In the genomic region with DNA sequence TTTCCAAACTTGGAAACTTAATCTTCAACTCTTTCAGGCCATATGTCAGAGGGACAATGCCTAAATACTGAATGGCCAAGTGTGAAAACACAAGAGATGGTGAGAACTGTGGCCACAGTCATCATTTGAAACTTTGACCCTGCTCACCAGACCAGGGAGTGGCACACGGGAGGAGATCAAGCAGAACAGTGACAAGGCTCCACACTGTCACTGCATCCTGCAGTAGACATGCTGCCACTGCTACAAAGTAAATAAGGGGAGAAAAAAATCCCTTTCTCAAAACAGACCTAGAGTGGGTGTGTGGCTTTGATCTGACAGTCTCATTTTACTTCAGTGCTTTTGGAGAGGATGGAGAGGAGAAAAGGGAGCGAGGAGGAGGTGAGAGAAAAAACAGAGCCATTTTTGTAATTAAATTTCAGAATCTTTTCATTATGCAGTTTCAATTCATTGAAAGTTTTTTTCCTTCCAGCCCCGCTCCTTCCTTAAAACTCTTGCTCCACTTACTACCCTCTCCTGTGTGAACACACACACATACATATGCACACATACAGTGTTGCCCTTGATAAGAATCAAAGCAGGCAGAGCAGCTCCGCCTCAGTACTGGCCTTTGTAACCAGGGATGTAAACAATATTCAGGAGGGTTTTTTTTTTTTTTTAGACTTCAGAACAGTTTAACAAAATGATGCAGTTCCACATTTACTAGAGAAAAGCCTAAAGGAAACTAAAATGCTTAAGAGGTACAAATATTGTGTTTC, we compare ENCODE assay signal across 13 cellular contexts. TPM values are rescaled to one million over a fixed set of nuclear protein-coding genes. Genes with fewer than 3 reads are reported as not detected.
A peak's percentile ranks its signal among the peaks of the same experiment; 100 is the strongest.
DNase-seq lines count a peak whose midpoint lies in the region; ATAC-seq and TF ChIP-seq lines count a peak whose summit lies in the region.
"Had no signal": no experiment of that assay in that cellular context is flagged by ENCODE, and none has a peak within 500 bp of the region (broad histone marks: within the 10 kb centered on the region; RNA-seq: fewer than 3 reads in every experiment).

No MANE protein-coding gene starts in this region.

- POLR2A ChIA-PET in activated CD4-positive, alpha-beta T cell treated with anti-CD3 and anti-CD28 coated beads for 36 hours (lab: Charles Lee) = no interaction called here
- POLR2A ChIA-PET in PC-3 (lab: Charles Lee; ENCODE audit: unreplicated experiment) = no interaction called here

- H3K9ac ChIP-seq in PC-3 (ENCODE audit: low read length) = no peak overlapping the region

- H3F3A ChIP-seq in PC-3 (ENCODE audit: low read length, unreplicated experiment) = no peaks in the 10 kb centered on the region

- no peak for TF ChIP-seq CTCF in PC-3 (conservative IDR thresholded peaks at IDR 0.05; ENCODE audit: low read depth, low read length)

- H3K36me3 ChIP-seq in PC-3 (ENCODE audit: low read depth, low read length) = no peaks in the 10 kb centered on the region
- H3K36me3 ChIP-seq: thoracic aorta had no signal

- peak; percentile 78 for ATAC-seq in activated CD4-positive, alpha-beta T cell treated with anti-CD3 and anti-CD28 coated beads for 36 hours
- ATAC-seq in GM21529 (IDR thresholded peaks at IDR 0.05; ENCODE audit: unreplicated experiment) (peak; percentile 96), HG03108 (IDR thresholded peaks at IDR 0.05; ENCODE audit: unreplicated experiment) (peak; percentile 96), PC-3 (no peak)
- ATAC-seq in stimulated activated memory B cell treated with anti-CD40 and anti-IgM and Interleukin-4, amounts not matched to agents 10 μg/mL and 1 μg/mL and 100 μg/mL, for 72 hours = peak; percentile 84
- no peak for ATAC-seq in effector memory CD8-positive, alpha-beta T cell (replicated peaks)
- ATAC-seq: A549 had no signal

- no peak overlapping the region for H3K27ac Mint-ChIP-seq in activated CD4-positive, alpha-beta T cell treated with anti-CD3 and anti-CD28 coated beads for 36 hours
- H3K27ac Mint-ChIP-seq in activated CD4-positive, alpha-beta T cell treated with anti-CD3 and anti-CD28 coated beads, Interleukin-2, amount 10 ng/mL, durations not matched to agents 24 days and 14 days = no peak overlapping the region
- no peak overlapping the region for H3K27ac Mint-ChIP-seq in stimulated activated memory B cell treated with anti-CD40 and anti-IgM and Interleukin-4, amounts not matched to agents 10 μg/mL and 1 μg/mL and 100 μg/mL, for 72 hours
- H3K27ac Mint-ChIP-seq in effector memory CD8-positive, alpha-beta T cell = no peak overlapping the region

- H3K4me3 ChIP-seq in PC-3 (ENCODE audit: low read length) = no peak overlapping the region
- H3K4me3 ChIP-seq: A549, thoracic aorta had no signal

- no peaks in the 10 kb centered on the region for H3K27me3 Mint-ChIP-seq in activated CD4-positive, alpha-beta T cell treated with anti-CD3 and anti-CD28 coated beads for 36 hours
- H3K27me3 Mint-ChIP-seq in activated CD4-positive, alpha-beta T cell treated with anti-CD3 and anti-CD28 coated beads, Interleukin-2, amount 10 ng/mL, durations not matched to agents 24 days and 14 days = no peaks in the 10 kb centered on the region
- H3K27me3 Mint-ChIP-seq in stimulated activated memory B cell treated with anti-CD40 and anti-IgM and Interleukin-4, amounts not matched to agents 10 μg/mL and 1 μg/mL and 100 μg/mL, for 72 hours = no peaks in the 10 kb centered on the region
- H3K27me3 Mint-ChIP-seq in effector memory CD8-positive, alpha-beta T cell = peaks cover 0 to 8% of the 10 kb centered on the region in 2 donors

- no peaks in the 10 kb centered on the region for H3K27me3 ChIP-seq in PC-3 (ENCODE audit: low read length)

- no peak overlapping the region for H3K4me3 Mint-ChIP-seq in activated CD4-positive, alpha-beta T cell treated with anti-CD3 and anti-CD28 coated beads for 36 hours
- no peak overlapping the region for H3K4me3 Mint-ChIP-seq in activated CD4-positive, alpha-beta T cell treated with anti-CD3 and anti-CD28 coated beads, Interleukin-2, amount 10 ng/mL, durations not matched to agents 24 days and 14 days
- no peak overlapping the region for H3K4me3 Mint-ChIP-seq in stimulated activated memory B cell treated with anti-CD40 and anti-IgM and Interleukin-4, amounts not matched to agents 10 μg/mL and 1 μg/mL and 100 μg/mL, for 72 hours
- no peak overlapping the region for H3K4me3 Mint-ChIP-seq in effector memory CD8-positive, alpha-beta T cell

- peaks cover 10% of the 10 kb centered on the region for H3K4me1 Mint-ChIP-seq in activated CD4-positive, alpha-beta T cell treated with anti-CD3 and anti-CD28 coated beads for 36 hours
- no peaks in the 10 kb centered on the region for H3K4me1 Mint-ChIP-seq in activated CD4-positive, alpha-beta T cell treated with anti-CD3 and anti-CD28 coated beads, Interleukin-2, amount 10 ng/mL, durations not matched to agents 24 days and 14 days
- H3K4me1 Mint-ChIP-seq in stimulated activated memory B cell treated with anti-CD40 and anti-IgM and Interleukin-4, amounts not matched to agents 10 μg/mL and 1 μg/mL and 100 μg/mL, for 72 hours = peaks cover 9% of the 10 kb centered on the region
- H3K4me1 Mint-ChIP-seq in effector memory CD8-positive, alpha-beta T cell (ENCODE audit: low read depth in 2 of 2) = no peaks in the 10 kb centered on the region

- H3K9me3 ChIP-seq in PC-3 (ENCODE audit: low read length) = no peaks in the 10 kb centered on the region
- H3K9me3 ChIP-seq: A549, thoracic aorta had no signal

- no peaks in the 10 kb centered on the region for H3K9me3 Mint-ChIP-seq in activated CD4-positive, alpha-beta T cell treated with anti-CD3 and anti-CD28 coated beads for 36 hours (ENCODE audit: low read depth)
- H3K9me3 Mint-ChIP-seq in activated CD4-positive, alpha-beta T cell treated with anti-CD3 and anti-CD28 coated beads, Interleukin-2, amount 10 ng/mL, durations not matched to agents 24 days and 14 days = no peaks in the 10 kb centered on the region
- no peaks in the 10 kb centered on the region for H3K9me3 Mint-ChIP-seq in stimulated activated memory B cell treated with anti-CD40 and anti-IgM and Interleukin-4, amounts not matched to agents 10 μg/mL and 1 μg/mL and 100 μg/mL, for 72 hours
- no peaks in the 10 kb centered on the region for H3K9me3 Mint-ChIP-seq in effector memory CD8-positive, alpha-beta T cell

- H3K27ac ChIP-seq in PC-3 (ENCODE audit: low read length) = no peak overlapping the region
- H3K27ac ChIP-seq: A549, thoracic aorta had no signal

- intact Hi-C loops in activated CD4-positive, alpha-beta T cell treated with anti-CD3 and anti-CD28 coated beads for 36 hours (cut with DNase I, micrococcal nuclease) = no loop called here
- intact Hi-C loops in activated CD4-positive, alpha-beta T cell treated with anti-CD3 and anti-CD28 coated beads, Interleukin-2, amount 10 ng/mL, durations not matched to agents 24 days and 14 days (cut with micrococcal nuclease) = no loop called here
- intact Hi-C loops in PC-3 (cut with micrococcal nuclease) = no loop called here

- no peak overlapping the region for H3K4me2 ChIP-seq in PC-3 (ENCODE audit: low read length)
- H3K4me2 ChIP-seq: A549 had no signal

- no peaks in the 10 kb centered on the region for H3K4me1 ChIP-seq in PC-3 (ENCODE audit: insufficient read depth, low read length)
- H3K4me1 ChIP-seq: A549 had no signal

- no peaks in the 10 kb centered on the region for H3K79me2 ChIP-seq in PC-3 (ENCODE audit: low read length)

- no peaks in the 10 kb centered on the region for H3K9me2 ChIP-seq in PC-3 (replicated peaks; ENCODE audit: low read length)

- no peaks in the 10 kb centered on the region for H4K20me1 ChIP-seq in PC-3 (ENCODE audit: low read length)

- H3K36me3 Mint-ChIP-seq in activated CD4-positive, alpha-beta T cell treated with anti-CD3 and anti-CD28 coated beads for 36 hours (ENCODE audit: low read depth) = no peaks in the 10 kb centered on the region
- no peaks in the 10 kb centered on the region for H3K36me3 Mint-ChIP-seq in activated CD4-positive, alpha-beta T cell treated with anti-CD3 and anti-CD28 coated beads, Interleukin-2, amount 10 ng/mL, durations not matched to agents 24 days and 14 days (ENCODE audit: low read depth)
- H3K36me3 Mint-ChIP-seq in stimulated activated memory B cell treated with anti-CD40 and anti-IgM and Interleukin-4, amounts not matched to agents 10 μg/mL and 1 μg/mL and 100 μg/mL, for 72 hours = no peaks in the 10 kb centered on the region
- peaks cover 3% of the 10 kb centered on the region for H3K36me3 Mint-ChIP-seq in effector memory CD8-positive, alpha-beta T cell (ENCODE audit: insufficient read depth)

- CTCF ChIA-PET in activated CD4-positive, alpha-beta T cell treated with anti-CD3 and anti-CD28 coated beads for 36 hours (lab: Charles Lee) = no interaction called here
- CTCF ChIA-PET in PC-3 (lab: Charles Lee) = no interaction called here

- DNase-seq in activated CD4-positive, alpha-beta T cell treated with anti-CD3 and anti-CD28 coated beads for 36 hours = no peak
- DNase-seq in activated CD4-positive, alpha-beta T cell treated with anti-CD3 and anti-CD28 coated beads, Interleukin-2, amount 10 ng/mL, durations not matched to agents 24 days and 14 days = no peak
- DNase-seq in SIG-M5 treated with dmso at 0.1 percent for 504 hours (lab: John Stamatoyannopoulos, UW; ENCODE audit: unreplicated experiment) = no peak
- no peak for DNase-seq in PC-3
- no peak for DNase-seq in effector memory CD8-positive, alpha-beta T cell
- DNase-seq: DND-41; MV-4-11; stimulated activated CD4-positive, alpha-beta T cell treated with anti-CD3 and anti-CD28 coated beads, Interleukin-4, amount 100 ng/mL, for 1 hour had no signal

- BruUV-seq in PC-3 (replicated peaks; lab: Mats Ljungman, UMichigan) = no TSS peak

- no peak overlapping the region for H2AFZ ChIP-seq in PC-3 (ENCODE audit: low read length)

RNA-seq across cellular contexts. Expression of a gene that starts 34.4 kb away (rescaled TPM):
- under 1 TPM; 0.33 to 0.37 TPM for total RNA-seq in activated CD4-positive, alpha-beta T cell treated with anti-CD3 and anti-CD28 coated beads for 36 hours
- 0.47 and 0.54 TPM in 2 replicates for total RNA-seq in activated CD4-positive, alpha-beta T cell treated with anti-CD3 and anti-CD28 coated beads, Interleukin-2, amount 10 ng/mL, durations not matched to agents 24 days and 14 days
- not detected in 2 replicates for total RNA-seq in PC-3 (2014; rRNA removed)

Comparison
In these comparisons a context has a peak if more than half of its experiments do, and no peak if none do; other contexts are left out.
1. ATAC-seq: peak in activated CD4-positive, alpha-beta T cell treated with anti-CD3 and anti-CD28 coated beads for 36 hours (single experiment), GM21529 (single experiment), HG03108 (single experiment) and stimulated activated memory B cell treated with anti-CD40 and anti-IgM and Interleukin-4, amounts not matched to agents 10 μg/mL and 1 μg/mL and 100 μg/mL, for 72 hours (single experiment); none in PC-3 (single experiment) and effector memory CD8-positive, alpha-beta T cell (single experiment).